In the genomic region with DNA sequence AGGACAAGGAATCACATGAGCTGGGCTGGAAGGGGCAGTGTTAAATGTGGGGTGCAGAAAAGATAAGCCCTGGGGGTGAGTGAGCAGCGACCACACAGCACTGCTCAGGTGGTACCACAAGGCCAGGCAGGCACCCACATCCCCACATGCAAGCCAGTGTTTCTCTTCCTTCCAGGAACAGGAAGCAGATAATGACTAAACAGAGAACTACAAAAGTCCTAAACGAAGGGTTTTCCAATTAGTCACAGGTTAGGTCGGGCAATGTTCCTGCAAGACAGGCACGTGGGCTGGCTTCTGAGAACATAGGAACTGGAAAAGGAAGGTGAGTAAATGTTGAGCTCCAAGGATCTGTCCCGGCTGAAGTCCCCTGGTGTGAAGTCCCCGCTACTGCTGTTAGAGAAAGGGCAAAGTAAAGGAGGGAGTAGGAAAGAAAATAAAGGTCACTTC, we compare ENCODE assay signal across 8 cellular contexts. TPM values are rescaled to one million over a fixed set of nuclear protein-coding genes. Genes with fewer than 3 reads are reported as not detected.
DNase-seq lines count a peak whose midpoint lies in the region; ATAC-seq and TF ChIP-seq lines count a peak whose summit lies in the region.

No MANE protein-coding gene starts in this region.

- no TSS peak for BruUV-seq in OCI-LY7 (replicated peaks; lab: Mats Ljungman, UMichigan)

- no peak overlapping the region for H3K27ac Mint-ChIP-seq in nephron progenitor cell

- no peaks in the 10 kb centered on the region for H3K9me2 ChIP-seq in OCI-LY7 (ENCODE audit: insufficient read depth, low read length)

- no peak overlapping the region for H3K4me3 Mint-ChIP-seq in nephron progenitor cell

- no peaks in the 10 kb centered on the region for H3K27me3 Mint-ChIP-seq in nephron progenitor cell (ENCODE audit: low read depth, poor library complexity)

- H3K4me3 ChIP-seq in breast epithelium: no peak overlapping the region
- H3K4me3 ChIP-seq in lower lobe of right lung: no peak overlapping the region
- H3K4me3 ChIP-seq in aorta (ENCODE audit: low read length in 2 of 2): no peak overlapping the region
- H3K4me3 ChIP-seq in OCI-LY7 (ENCODE audit: low read depth, low read length, poor library complexity, severe bottlenecking): no peak overlapping the region

- DNase-seq in NCI-H460 (ENCODE audit: extremely low read depth, low read depth) (peak; percentile 51), breast epithelium (ENCODE audit: low spot score in 2 of 2) (peak in 1 of 2 donors; percentile 42), lower lobe of right lung (no peak), aorta (peak in 1 of 2 donors; percentile 56), nephron progenitor cell (no peak), OCI-LY7 (ENCODE audit: low spot score) (no peak)

- H3K36me3 ChIP-seq in breast epithelium: no peaks in the 10 kb centered on the region
- H3K36me3 ChIP-seq in lower lobe of right lung: no peaks in the 10 kb centered on the region
- H3K36me3 ChIP-seq in aorta (ENCODE audit: control insufficient read depth in 1 of 2, insufficient read depth in 2 of 2, low read length in 1 of 2): no peaks in the 10 kb centered on the region
- peaks cover 7% of the 10 kb centered on the region for H3K36me3 ChIP-seq in OCI-LY7 (ENCODE audit: insufficient read depth, low read length)

- H3K36me3 Mint-ChIP-seq in nephron progenitor cell (ENCODE audit: low read depth): peaks cover 9% of the 10 kb centered on the region

- H3K27me3 ChIP-seq in breast epithelium (no peaks in the 10 kb centered on the region), lower lobe of right lung (ENCODE audit: low read depth) (no peaks in the 10 kb centered on the region), aorta (ENCODE audit: control insufficient read depth in 1 of 2, insufficient read depth in 2 of 2, low read length in 1 of 2) (no peaks in the 10 kb centered on the region)

- TF ChIP-seq POLR2A in breast epithelium (IDR thresholded peaks at IDR 0.05): no peak

- H2AFZ ChIP-seq in OCI-LY7 (ENCODE audit: low read length): no peak overlapping the region

- 41 to 47% methylated on average over 6 of the region's 6 CpGs for WGBS in aorta, 2 donors

- peaks cover 14% of the 10 kb centered on the region for H4K20me1 ChIP-seq in OCI-LY7 (ENCODE audit: insufficient read depth, low read length)

- H3K4me1 ChIP-seq in breast epithelium (peaks cover 0 to 14% of the 10 kb centered on the region in 2 donors), lower lobe of right lung (peaks cover 61% of the 10 kb centered on the region), aorta (ENCODE audit: control insufficient read depth in 1 of 2, insufficient read depth in 2 of 2, low read length in 2 of 2) (peaks cover 7 to 9% of the 10 kb centered on the region in 2 donors), OCI-LY7 (ENCODE audit: insufficient read depth, low read length, poor library complexity, severe bottlenecking) (peaks cover 13% of the 10 kb centered on the region)

- peaks cover 57% of the 10 kb centered on the region for H3K4me1 Mint-ChIP-seq in nephron progenitor cell

- H3K9me3 ChIP-seq in breast epithelium (no peaks in the 10 kb centered on the region), lower lobe of right lung (no peaks in the 10 kb centered on the region), aorta (ENCODE audit: control insufficient read depth, low read length) (no peaks in the 10 kb centered on the region), OCI-LY7 (ENCODE audit: low read length) (no peaks in the 10 kb centered on the region)

- POLR2A ChIA-PET in OCI-LY7 (lab: Charles Lee): interaction anchor here (0.6 to 1.8 kb wide), 4 partner anchors 10 to 15 kb away, joined by 3 to 7 read pairs (median 4); no protein-coding TSS in a partner anchor

- H3K27ac ChIP-seq in breast epithelium (peak overlapping the region; percentile 62 to 87), lower lobe of right lung (peak overlapping the region; percentile 60), aorta (ENCODE audit: low read depth in 1 of 2, low read length in 2 of 2) (no peak overlapping the region), OCI-LY7 (ENCODE audit: low read depth, low read length, poor library complexity, severe bottlenecking) (no peak overlapping the region)

- ATAC-seq in GM21529 (IDR thresholded peaks at IDR 0.05; ENCODE audit: unreplicated experiment): peak; percentile 52
- ATAC-seq in lower lobe of right lung: peak; percentile 82 to 89
- peak; percentile 66 for ATAC-seq in aorta (ENCODE audit: low FRiP score)
- ATAC-seq in GM18498 (IDR thresholded peaks at IDR 0.05; ENCODE audit: unreplicated experiment): no peak

- intact Hi-C loops in breast epithelium (cut with DNase I; ENCODE audit: low total_unique reads) (loop anchor here (2.0 kb wide), 1 partner anchor 22 kb away; no protein-coding TSS in a partner anchor), lower lobe of right lung (cut with DNase I) (no loop called here), aorta (cut with DNase I) (loop anchor here in 1 of 2 donors (2.0 kb wide), 1 partner anchor 18 kb away; no protein-coding TSS in a partner anchor), OCI-LY7 (cut with micrococcal nuclease; ENCODE audit: unreplicated experiment) (no loop called here)

- TF ChIP-seq CTCF in breast epithelium (IDR thresholded peaks at IDR 0.05): peak in 1 of 3 donors; percentile 29
- TF ChIP-seq CTCF in lower lobe of right lung (IDR thresholded peaks at IDR 0.05): no peak
- TF ChIP-seq CTCF in nephron progenitor cell (IDR thresholded peaks at IDR 0.05): no peak
- no peak for TF ChIP-seq CTCF in OCI-LY7 (conservative IDR thresholded peaks at IDR 0.05; ENCODE audit: low read length)

- peaks cover 21% of the 10 kb centered on the region for H3K9me3 Mint-ChIP-seq in nephron progenitor cell

- CTCF ChIA-PET in OCI-LY7 (lab: Charles Lee; ENCODE audit: unreplicated experiment): no interaction called here

- H3K79me2 ChIP-seq in OCI-LY7 (ENCODE audit: insufficient read depth, low read depth, low read length): peaks cover 50% of the 10 kb centered on the region; the same call in 1 of the 2 replicates

- no peak overlapping the region for H3K4me2 ChIP-seq in OCI-LY7 (ENCODE audit: low read length)

RNA-seq across cellular contexts. Expression of a gene that starts 19.5 kb away (rescaled TPM):
- 19.0 and 21.7 TPM in 2 replicates for total RNA-seq in NCI-H460 (2014; rRNA removed; shearing (Covaris generic))
- polyA plus RNA-seq in NCI-H460 (2014; cell fraction: nucleus; rRNA removed): 3.7 and 8.0 TPM in 2 replicates
- total RNA-seq in breast epithelium: 10 to 100 TPM; 68.5 to 88.8 (median 76.0) TPM
- total RNA-seq in lower lobe of right lung: 33.5 TPM
- 10 to 100 TPM; 33.2 to 42.5 TPM for total RNA-seq in aorta
- polyA plus RNA-seq in aorta: 1 to 10 TPM; 1.3 to 1.4 TPM
- total RNA-seq in OCI-LY7 (2014; rRNA removed; shearing (Covaris generic)): 60.7 and 62.3 TPM in 2 replicates
- 51.6 and 53.5 TPM in 2 replicates for total RNA-seq in OCI-LY7 (2022)

Comparison
In these comparisons a context has a peak if more than half of its experiments do, and no peak if none do; other contexts are left out.
1. H3K27ac ChIP-seq: peak in breast epithelium (2 of 2) and lower lobe of right lung (single experiment); none in aorta (0 of 2) and OCI-LY7 (single experiment).